Comparison of ENCODE assay signal across 8 cellular contexts in the genomic region with DNA sequence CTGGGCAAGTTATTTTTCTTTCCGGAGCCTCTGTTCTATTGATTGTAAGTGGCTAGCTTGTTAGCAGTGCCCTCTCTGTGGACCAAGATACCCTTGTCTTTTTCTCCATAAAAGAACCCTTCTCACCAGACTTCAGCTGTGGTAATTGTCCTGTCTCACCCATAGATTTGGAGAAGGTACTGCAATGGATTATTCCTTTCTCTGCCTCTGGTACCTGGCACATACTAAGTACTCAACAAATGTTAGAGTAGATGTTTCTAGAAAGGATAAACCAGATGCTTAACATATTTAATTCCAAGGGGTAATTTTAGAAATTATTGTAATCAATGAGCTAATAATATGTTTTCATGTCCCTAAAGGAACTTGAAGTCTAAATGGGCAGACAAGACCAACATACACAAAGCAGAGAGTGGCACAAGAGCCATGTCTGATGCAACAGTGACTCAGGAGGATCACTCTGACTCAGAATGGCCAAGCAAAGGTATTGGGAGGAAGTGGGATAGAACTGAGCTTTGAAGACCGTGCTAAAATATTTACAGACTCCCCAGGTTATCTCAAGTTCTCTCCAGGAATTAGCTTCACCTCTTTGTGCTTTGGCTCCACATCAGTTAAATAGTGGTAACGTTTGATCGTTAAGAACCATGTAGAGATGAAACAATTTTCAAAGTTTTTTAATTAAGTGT.
DNase-seq lines count a peak whose midpoint lies in the region; ATAC-seq and TF ChIP-seq lines count a peak whose summit lies in the region.

No MANE protein-coding gene starts in this region.

- H3K9me3 Mint-ChIP-seq in type B pancreatic cell, result no peaks in the 10 kb centered on the region

- ATAC-seq in GM21367 (IDR thresholded peaks at IDR 0.05; ENCODE audit: unreplicated experiment), result peak; percentile 84
- ATAC-seq in HG03432 (IDR thresholded peaks at IDR 0.05; ENCODE audit: unreplicated experiment), result peak; percentile 95

- peaks cover 13% of the 10 kb centered on the region for H3K4me1 Mint-ChIP-seq in type B pancreatic cell (ENCODE audit: unreplicated experiment)

- no peak for TF ChIP-seq CTCF in type B pancreatic cell (conservative IDR thresholded peaks at IDR 0.05)
- no peak for TF ChIP-seq CTCF in GM20000 (IDR thresholded peaks at IDR 0.05; ENCODE audit: extremely low read depth, missing control alignments)

- no peaks in the 10 kb centered on the region for H3K36me3 Mint-ChIP-seq in type B pancreatic cell

- H3K27me3 Mint-ChIP-seq in type B pancreatic cell, result peaks cover 24% of the 10 kb centered on the region

- peak; percentile 24 for DNase-seq in AG20443 (ENCODE audit: low spot score)
- DNase-seq in astrocyte of the hippocampus (ENCODE audit: low read depth, low spot score), result peak; percentile 16
- no peak for DNase-seq in type B pancreatic cell (ENCODE audit: extremely low spot score, unreplicated experiment)
- DNase-seq in mucosa of gallbladder (ENCODE audit: low spot score), result no peak
- no peak for DNase-seq in NCI-H2171 (lab: John Stamatoyannopoulos, UW)
- no peak for DNase-seq in GM20000 (ENCODE audit: low spot score)

- no peak overlapping the region for H3K4me3 Mint-ChIP-seq in type B pancreatic cell

- H3K27ac Mint-ChIP-seq in type B pancreatic cell, result no peak overlapping the region

Comparison
In these comparisons a context has a peak if more than half of its experiments do, and no peak if none do; other contexts are left out.
1. DNase-seq: peak in AG20443 (single experiment) and astrocyte of the hippocampus (single experiment); none in type B pancreatic cell (single experiment), mucosa of gallbladder (single experiment), NCI-H2171 (single experiment) and GM20000 (single experiment).